ENCODE assay signal across 11 cellular contexts in genomic region chr9:7828344-7828743, GRCh38.
"Had no signal": no experiment of that assay in that cellular context is flagged by ENCODE, and none has a peak within 500 bp of the region (broad histone marks: within the 10 kb centered on the region; RNA-seq: fewer than 3 reads in every experiment).

No MANE protein-coding gene starts in this region.

- H3K27ac Mint-ChIP-seq: activated naive CD4-positive, alpha-beta T cell treated with anti-CD3 and anti-CD28 coated beads, Interleukin-2, amount 50 U/mL, for 72 hours; natural killer cell treated with Interleukin-12 subunit alpha and Interleukin-12 subunit beta and Interleukin-15 and Interleukin-18, amount 100 ng/mL, for 72 hours; progenitor cell of endocrine pancreas had no signal

- H3K4me3 Mint-ChIP-seq: natural killer cell treated with Interleukin-12 subunit alpha and Interleukin-12 subunit beta and Interleukin-15 and Interleukin-18, amount 100 ng/mL, for 72 hours had no signal

- DNase-seq: activated CD4-positive, alpha-beta T cell treated with anti-CD3 and anti-CD28 coated beads, Interleukin-2, amount 50 U/mL, for 4 hours; activated T-cell treated with anti-CD3 and anti-CD28 coated beads, Interleukin-2, amount 50 U/mL, for 1 hour; amygdala; foreskin keratinocyte; mesenchymal stem cell; occipital lobe; stimulated activated CD4-positive, alpha-beta T cell treated with anti-CD3 and anti-CD28 coated beads, Interleukin-12 subunit alpha, Interleukin-12 subunit beta, amount 100 ng/mL, for 4 hours; stimulated activated naive CD4-positive, alpha-beta T cell treated with Interleukin-2 at 50 U/mL for 16 hours had no signal

- H3K27me3 Mint-ChIP-seq: progenitor cell of endocrine pancreas had no signal

- H3K36me3 Mint-ChIP-seq: activated naive CD4-positive, alpha-beta T cell treated with anti-CD3 and anti-CD28 coated beads, Interleukin-2, amount 50 U/mL, for 72 hours; natural killer cell treated with Interleukin-12 subunit alpha and Interleukin-12 subunit beta and Interleukin-15 and Interleukin-18, amount 100 ng/mL, for 72 hours had no signal
